ENCODE assay signal across 1 cellular context in genomic region chr14:105473677-105474477, GRCh38.
TF ChIP-seq lines count a peak whose summit lies in the region.

No MANE protein-coding gene starts in this region.

TF ChIP-seq in HEK293, 187 proteins besides CTCF, POLR2A, EP300 and RAD21 (continued from another document):
- TF ChIP-seq, protein P1, sequence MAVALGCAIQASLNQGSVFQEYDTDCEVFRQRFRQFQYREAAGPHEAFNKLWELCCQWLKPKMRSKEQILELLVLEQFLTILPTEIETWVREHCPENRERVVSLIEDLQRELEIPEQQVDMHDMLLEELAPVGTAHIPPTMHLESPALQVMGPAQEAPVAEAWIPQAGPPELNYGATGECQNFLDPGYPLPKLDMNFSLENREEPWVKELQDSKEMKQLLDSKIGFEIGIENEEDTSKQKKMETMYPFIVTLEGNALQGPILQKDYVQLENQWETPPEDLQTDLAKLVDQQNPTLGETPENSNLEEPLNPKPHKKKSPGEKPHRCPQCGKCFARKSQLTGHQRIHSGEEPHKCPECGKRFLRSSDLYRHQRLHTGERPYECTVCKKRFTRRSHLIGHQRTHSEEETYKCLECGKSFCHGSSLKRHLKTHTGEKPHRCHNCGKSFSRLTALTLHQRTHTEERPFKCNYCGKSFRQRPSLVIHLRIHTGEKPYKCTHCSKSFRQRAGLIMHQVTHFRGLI (tag by site-specific recombination; IDR thresholded peaks at IDR 0.05) = no peak
- TF ChIP-seq ZNF624 (tag by site-specific recombination; IDR thresholded peaks at IDR 0.05) (no peak), ZFP69B (tag by site-specific recombination; IDR thresholded peaks at IDR 0.05) (peak; percentile 37; the same call in 1 of the 2 replicates), ZNF529 (tag by site-specific recombination; IDR thresholded peaks at IDR 0.05; ENCODE audit: insufficient replicate concordance) (no peak), ZBTB7A (tag by site-specific recombination; IDR thresholded peaks at IDR 0.05; ENCODE audit: low read depth) (peak; percentile 76), ZNF140 (tag by site-specific recombination; IDR thresholded peaks at IDR 0.05) (no peak), KLF7 (tag by site-specific recombination; IDR thresholded peaks at IDR 0.05; ENCODE audit: borderline replicate concordance) (peak; percentile 78; the same call in 1 of the 2 replicates), ZNF10 (tag by site-specific recombination; IDR thresholded peaks at IDR 0.05) (no peak), TRIM28 (IDR thresholded peaks at IDR 0.05; ENCODE audit: borderline replicate concordance, low read length) (no peak), ZNF221 (tag by site-specific recombination; IDR thresholded peaks at IDR 0.05; ENCODE audit: borderline replicate concordance) (no peak), ZNF670 (tag by site-specific recombination; IDR thresholded peaks at IDR 0.05; ENCODE audit: low read depth) (no peak), AEBP2 (tag by site-specific recombination; IDR thresholded peaks at IDR 0.05; ENCODE audit: borderline replicate concordance) (no peak), ZNF324 (tag by site-specific recombination; IDR thresholded peaks at IDR 0.05) (no peak), ZNF280D (tag by site-specific recombination; IDR thresholded peaks at IDR 0.05) (no peak), ZNF404 (tag by site-specific recombination; IDR thresholded peaks at IDR 0.05) (no peak), ZNF132 (tag by site-specific recombination; IDR thresholded peaks at IDR 0.05; ENCODE audit: borderline replicate concordance) (no peak), ZBTB48 (tag by site-specific recombination; IDR thresholded peaks at IDR 0.05) (peak; percentile 82), ZBTB1 (tag by site-specific recombination; IDR thresholded peaks at IDR 0.05) (no peak), KLF10 (tag by site-specific recombination; IDR thresholded peaks at IDR 0.05) (peak; percentile 49; the same call in 1 of the 2 replicates), SETDB1 (IDR thresholded peaks at IDR 0.05; ENCODE audit: insufficient read length, low read length) (no peak), ZBTB49 (tag by site-specific recombination; IDR thresholded peaks at IDR 0.05; ENCODE audit: low read depth) (no peak), ZNF433 (tag by site-specific recombination; IDR thresholded peaks at IDR 0.05; ENCODE audit: low read depth) (no peak), HOXC10 (CRISPR knock-in tag; IDR thresholded peaks at IDR 0.05) (no peak), TCF7L2 (IDR thresholded peaks at IDR 0.05; ENCODE audit: borderline replicate concordance, low read depth, low read length) (0 out of 2 replicates have a peak, but pooled peaks have one; percentile 54), KLF9 (tag by site-specific recombination; IDR thresholded peaks at IDR 0.05; ENCODE audit: low read depth) (peak; percentile 98), ZNF394 (tag by site-specific recombination; IDR thresholded peaks at IDR 0.05; ENCODE audit: borderline replicate concordance) (no peak), ZNF654 (tag by site-specific recombination; IDR thresholded peaks at IDR 0.05; ENCODE audit: low read depth) (no peak), ZSCAN30 (tag by site-specific recombination; IDR thresholded peaks at IDR 0.05) (0 out of 2 replicates have a peak, but pooled peaks have one; percentile 50), ZNF335 (tag by site-specific recombination; conservative IDR thresholded peaks at IDR 0.05) (peak; percentile 72), ZNF354C (tag by site-specific recombination; IDR thresholded peaks at IDR 0.05; ENCODE audit: borderline replicate concordance, low read depth) (no peak), ZXDB (tag by site-specific recombination; IDR thresholded peaks at IDR 0.05) (no peak), ZNF837 (tag by site-specific recombination; IDR thresholded peaks at IDR 0.05) (no peak), ZNF621 (tag by site-specific recombination; IDR thresholded peaks at IDR 0.05) (no peak), ZNF138 (tag by site-specific recombination; IDR thresholded peaks at IDR 0.05; ENCODE audit: borderline replicate concordance) (no peak), ZNF248 (tag by site-specific recombination; IDR thresholded peaks at IDR 0.05) (no peak), ZNF501 (tag by site-specific recombination; IDR thresholded peaks at IDR 0.05) (no peak), ZFP3 (tag by site-specific recombination; IDR thresholded peaks at IDR 0.05; ENCODE audit: low read depth) (no peak), INSM2 (tag by site-specific recombination; IDR thresholded peaks at IDR 0.05) (no peak), HOXA7 (CRISPR knock-in tag; IDR thresholded peaks at IDR 0.05; ENCODE audit: borderline replicate concordance) (no peak), PATZ1 (tag by site-specific recombination; IDR thresholded peaks at IDR 0.05) (peak; percentile 95), ZNF48 (tag by site-specific recombination; IDR thresholded peaks at IDR 0.05) (no peak)
- TF ChIP-seq, protein P2, sequence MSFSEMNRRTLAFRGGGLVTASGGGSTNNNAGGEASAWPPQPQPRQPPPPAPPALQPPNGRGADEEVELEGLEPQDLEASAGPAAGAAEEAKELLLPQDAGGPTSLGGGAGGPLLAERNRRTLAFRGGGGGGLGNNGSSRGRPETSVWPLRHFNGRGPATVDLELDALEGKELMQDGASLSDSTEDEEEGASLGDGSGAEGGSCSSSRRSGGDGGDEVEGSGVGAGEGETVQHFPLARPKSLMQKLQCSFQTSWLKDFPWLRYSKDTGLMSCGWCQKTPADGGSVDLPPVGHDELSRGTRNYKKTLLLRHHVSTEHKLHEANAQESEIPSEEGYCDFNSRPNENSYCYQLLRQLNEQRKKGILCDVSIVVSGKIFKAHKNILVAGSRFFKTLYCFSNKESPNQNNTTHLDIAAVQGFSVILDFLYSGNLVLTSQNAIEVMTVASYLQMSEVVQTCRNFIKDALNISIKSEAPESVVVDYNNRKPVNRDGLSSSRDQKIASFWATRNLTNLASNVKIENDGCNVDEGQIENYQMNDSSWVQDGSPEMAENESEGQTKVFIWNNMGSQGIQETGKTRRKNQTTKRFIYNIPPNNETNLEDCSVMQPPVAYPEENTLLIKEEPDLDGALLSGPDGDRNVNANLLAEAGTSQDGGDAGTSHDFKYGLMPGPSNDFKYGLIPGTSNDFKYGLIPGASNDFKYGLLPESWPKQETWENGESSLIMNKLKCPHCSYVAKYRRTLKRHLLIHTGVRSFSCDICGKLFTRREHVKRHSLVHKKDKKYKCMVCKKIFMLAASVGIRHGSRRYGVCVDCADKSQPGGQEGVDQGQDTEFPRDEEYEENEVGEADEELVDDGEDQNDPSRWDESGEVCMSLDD (tag by site-specific recombination; IDR thresholded peaks at IDR 0.05) = peak; percentile 83
- TF ChIP-seq, protein P3, sequence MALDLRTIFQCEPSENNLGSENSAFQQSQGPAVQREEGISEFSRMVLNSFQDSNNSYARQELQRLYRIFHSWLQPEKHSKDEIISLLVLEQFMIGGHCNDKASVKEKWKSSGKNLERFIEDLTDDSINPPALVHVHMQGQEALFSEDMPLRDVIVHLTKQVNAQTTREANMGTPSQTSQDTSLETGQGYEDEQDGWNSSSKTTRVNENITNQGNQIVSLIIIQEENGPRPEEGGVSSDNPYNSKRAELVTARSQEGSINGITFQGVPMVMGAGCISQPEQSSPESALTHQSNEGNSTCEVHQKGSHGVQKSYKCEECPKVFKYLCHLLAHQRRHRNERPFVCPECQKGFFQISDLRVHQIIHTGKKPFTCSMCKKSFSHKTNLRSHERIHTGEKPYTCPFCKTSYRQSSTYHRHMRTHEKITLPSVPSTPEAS (tag by site-specific recombination; IDR thresholded peaks at IDR 0.05) = no peak
